Comparison of ENCODE assay signal across 14 cellular contexts in the genomic region with DNA sequence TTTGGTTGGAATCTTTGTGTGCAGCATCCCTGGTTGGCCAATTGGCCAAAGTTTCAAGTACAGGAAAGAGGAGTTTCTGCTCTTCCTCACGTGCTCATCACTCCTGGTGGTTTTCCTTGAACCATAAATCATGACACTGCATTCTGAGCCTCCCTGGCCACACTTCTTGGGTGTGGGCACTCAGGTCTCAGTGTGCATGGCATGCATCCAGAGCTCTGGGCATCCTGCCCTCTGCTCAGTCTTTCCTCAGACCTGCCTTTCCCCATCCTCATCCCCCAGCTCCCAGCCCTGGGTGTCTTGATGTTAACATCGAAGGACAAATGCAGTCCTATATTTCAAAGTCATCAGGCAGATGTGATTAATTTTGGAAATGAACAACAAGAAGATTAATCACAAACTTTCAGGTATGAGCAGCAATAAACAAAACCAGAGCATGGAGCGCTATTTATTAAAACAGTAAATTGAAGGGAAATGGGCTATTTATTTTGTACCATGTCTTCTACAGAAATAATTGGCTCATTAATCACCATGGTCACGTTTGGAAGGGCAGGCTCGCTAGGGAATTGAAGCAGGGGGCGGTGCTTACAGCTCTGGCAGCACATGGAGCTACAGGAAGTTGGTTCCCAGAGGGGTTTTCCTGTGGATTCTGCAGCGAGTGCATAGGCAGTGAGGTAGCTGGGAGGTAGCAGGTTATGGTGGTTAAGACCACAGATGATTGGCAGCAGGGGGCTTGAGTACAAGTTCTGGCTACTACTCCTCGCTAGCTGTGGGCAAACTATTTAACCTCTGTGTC.
A peak's percentile ranks its signal among the peaks of the same experiment; 100 is the strongest.
DNase-seq lines count a peak whose midpoint lies in the region; ATAC-seq and TF ChIP-seq lines count a peak whose summit lies in the region.
"Had no signal": no experiment of that assay in that cellular context is flagged by ENCODE, and none has a peak within 500 bp of the region (broad histone marks: within the 10 kb centered on the region; RNA-seq: fewer than 3 reads in every experiment).

No MANE protein-coding gene starts in this region.

- TF ChIP-seq CTCF in SK-N-SH (IDR thresholded peaks at IDR 0.05) (no peak), thyroid gland (IDR thresholded peaks at IDR 0.05) (no peak), tibial nerve (IDR thresholded peaks at IDR 0.05) (no peak)

- no peak overlapping the region for H3K4me3 Mint-ChIP-seq in T-helper 17 cell
- H3K4me3 Mint-ChIP-seq: dendritic cell treated with granulocyte-macrophage colony-stimulating factor and Interleukin-4, amounts not matched to agents 40 ng/mL and 50 ng/mL, for 4 days; H9 had no signal

- H3K27me3 ChIP-seq in SK-N-SH (ENCODE audit: insufficient read depth): no peaks in the 10 kb centered on the region
- H3K27me3 ChIP-seq in thyroid gland: no peaks in the 10 kb centered on the region
- H3K27me3 ChIP-seq in tibial nerve: no peaks in the 10 kb centered on the region

- CTCF ChIA-PET in SK-N-SH (lab: Yijun Ruan, JAX): interaction anchor here (1.0 to 1.3 kb wide), 2 partner anchors 31 to 48 kb away, joined by 3 read pairs; no protein-coding TSS in a partner anchor

- peaks cover 15% of the 10 kb centered on the region for H3K4me1 Mint-ChIP-seq in T-helper 17 cell

- H3K4me3 ChIP-seq in SK-N-SH (ENCODE audit: low read depth in 2 of 2, low read length in 1 of 2) (no peak overlapping the region), thyroid gland (replicated peaks in 1 of 3) (no peak overlapping the region), tibial nerve (no peak overlapping the region)

- H3K36me3 Mint-ChIP-seq in T-helper 17 cell (ENCODE audit: low read depth): no peaks in the 10 kb centered on the region

- H3K36me3 ChIP-seq in SK-N-SH (replicated peaks in 1 of 2; ENCODE audit: control insufficient read depth in 1 of 2, insufficient read depth in 2 of 2, low read length in 1 of 2) (no peaks in the 10 kb centered on the region), thyroid gland (no peaks in the 10 kb centered on the region), tibial nerve (no peaks in the 10 kb centered on the region)

- H3K79me2 ChIP-seq in SK-N-SH (ENCODE audit: insufficient read depth): no peaks in the 10 kb centered on the region

- no peak for TF ChIP-seq RAD21 in SK-N-SH (IDR thresholded peaks at IDR 0.05; ENCODE audit: low read length)

- ATAC-seq in SK-N-SH treated with all-trans-retinoic acid at 6 μM for 48 hours (no peak), T-helper 17 cell (no peak)

- no peak overlapping the region for H2AFZ ChIP-seq in SK-N-SH (ENCODE audit: low read depth)

- peaks cover 0 to 8% of the 10 kb centered on the region in 2 experiments; a peak in 1 of 4 replicates for H3K4me1 ChIP-seq in SK-N-SH (ENCODE audit: control insufficient read depth in 1 of 2, insufficient read depth in 2 of 2, low read depth in 1 of 2, low read length in 1 of 2)
- peaks cover 14 to 16% of the 10 kb centered on the region in 2 donors for H3K4me1 ChIP-seq in thyroid gland
- peaks cover 0 to 8% (median 2%) of the 10 kb centered on the region in 4 donors for H3K4me1 ChIP-seq in tibial nerve

- H3K27ac Mint-ChIP-seq in T-helper 17 cell: no peak overlapping the region
- H3K27ac Mint-ChIP-seq: dendritic cell treated with granulocyte-macrophage colony-stimulating factor and Interleukin-4, amounts not matched to agents 40 ng/mL and 50 ng/mL, for 4 days had no signal

- peaks cover 44% of the 10 kb centered on the region for H3K27me3 Mint-ChIP-seq in T-helper 17 cell

- WGBS in SK-N-SH (ENCODE audit: low lambda C conversion rate): 29% methylated on average over 8 of the region's 8 CpGs
- 34 to 39% methylated on average over 8 of the region's 8 CpGs for WGBS in thyroid gland, 2 donors
- 40 to 45% methylated on average over 8 of the region's 8 CpGs for WGBS in tibial nerve, 2 donors

- POLR2A ChIA-PET in SK-N-SH (lab: Yijun Ruan, JAX): no interaction called here

- TF ChIP-seq POLR2A in thyroid gland (IDR thresholded peaks at IDR 0.05): no peak
- no peak for TF ChIP-seq POLR2A in tibial nerve (IDR thresholded peaks at IDR 0.05)

- intact Hi-C loops in thyroid gland (cut with DNase I): loop anchor here (10.0 kb wide), 1 partner anchor 521 kb away; no protein-coding TSS in a partner anchor

- H3K9ac ChIP-seq in SK-N-SH: no peak overlapping the region

- H3F3A ChIP-seq in SK-N-SH (replicated peaks; ENCODE audit: insufficient read depth): no peaks in the 10 kb centered on the region

- no peaks in the 10 kb centered on the region for H3K9me2 ChIP-seq in SK-N-SH

- no peaks in the 10 kb centered on the region for H4K20me1 ChIP-seq in SK-N-SH (ENCODE audit: insufficient read depth)

- TF ChIP-seq EP300 in SK-N-SH (IDR thresholded peaks at IDR 0.05; ENCODE audit: borderline replicate concordance in 1 of 2, low read depth in 1 of 2, low read length in 1 of 2): no peak
- no peak for TF ChIP-seq EP300 in tibial nerve (IDR thresholded peaks at IDR 0.05)

- H3K4me2 ChIP-seq in SK-N-SH: no peak overlapping the region

- peak; percentile 46 for DNase-seq in SK-N-SH
- DNase-seq in NCI-H2227 treated with DMSO at 0.1 percent for 48 hours (lab: John Stamatoyannopoulos, UW): peak; percentile 5
- peak; percentile 19 for DNase-seq in dermis blood vessel endothelial cell
- peak; percentile 81 to 85 for DNase-seq in thyroid gland
- no peak for DNase-seq in T-helper 17 cell
- DNase-seq in SHP77 treated with DMSO at 0.1 percent for 48 hours (lab: John Stamatoyannopoulos, UW): no peak
- no peak for DNase-seq in tibial nerve (ENCODE audit: low spot score in 2 of 2)
- DNase-seq: activated CD4-positive, alpha-beta T cell treated with anti-CD3 and anti-CD28 coated beads for 48 hours; activated effector memory CD4-positive, alpha-beta T cell treated with anti-CD3 and anti-CD28 coated beads, Interleukin-2, amount 50 U/mL, for 16 hours; H9; midbrain; RPMI8226 had no signal

- H3K9me3 ChIP-seq in SK-N-SH (no peaks in the 10 kb centered on the region), thyroid gland (no peaks in the 10 kb centered on the region), T-helper 17 cell (ENCODE audit: control insufficient read depth, low read length, poor library complexity, severe bottlenecking) (no peaks in the 10 kb centered on the region), tibial nerve (no peaks in the 10 kb centered on the region)

- H3K27ac ChIP-seq in SK-N-SH (ENCODE audit: low read depth in 2 of 2, low read length in 1 of 2): no peak overlapping the region
- no peak overlapping the region for H3K27ac ChIP-seq in thyroid gland
- H3K27ac ChIP-seq in tibial nerve: no peak overlapping the region

TF ChIP-seq in SK-N-SH, 30 proteins besides CTCF, POLR2A, EP300 and RAD21 (continues in another document):
- TF ChIP-seq RCOR1 (IDR thresholded peaks at IDR 0.05; ENCODE audit: low read length) (no peak), YY1 (IDR thresholded peaks at IDR 0.05; ENCODE audit: low read depth) (no peak), MEF2A (IDR thresholded peaks at IDR 0.05; ENCODE audit: borderline replicate concordance, low read depth) (no peak), JUND (IDR thresholded peaks at IDR 0.05) (no peak), TCF12 (IDR thresholded peaks at IDR 0.05) (no peak)
- TF ChIP-seq, protein P1, sequence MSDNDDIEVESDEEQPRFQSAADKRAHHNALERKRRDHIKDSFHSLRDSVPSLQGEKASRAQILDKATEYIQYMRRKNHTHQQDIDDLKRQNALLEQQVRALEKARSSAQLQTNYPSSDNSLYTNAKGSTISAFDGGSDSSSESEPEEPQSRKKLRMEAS (IDR thresholded peaks at IDR 0.05; ENCODE audit: low read depth): no peak

TF ChIP-seq in SK-N-SH treated with all-trans-retinoic acid at 6 μM for 48 hours, 23 proteins besides CTCF, POLR2A, EP300 and RAD21 (continues in another document):
- TF ChIP-seq, protein P2, sequence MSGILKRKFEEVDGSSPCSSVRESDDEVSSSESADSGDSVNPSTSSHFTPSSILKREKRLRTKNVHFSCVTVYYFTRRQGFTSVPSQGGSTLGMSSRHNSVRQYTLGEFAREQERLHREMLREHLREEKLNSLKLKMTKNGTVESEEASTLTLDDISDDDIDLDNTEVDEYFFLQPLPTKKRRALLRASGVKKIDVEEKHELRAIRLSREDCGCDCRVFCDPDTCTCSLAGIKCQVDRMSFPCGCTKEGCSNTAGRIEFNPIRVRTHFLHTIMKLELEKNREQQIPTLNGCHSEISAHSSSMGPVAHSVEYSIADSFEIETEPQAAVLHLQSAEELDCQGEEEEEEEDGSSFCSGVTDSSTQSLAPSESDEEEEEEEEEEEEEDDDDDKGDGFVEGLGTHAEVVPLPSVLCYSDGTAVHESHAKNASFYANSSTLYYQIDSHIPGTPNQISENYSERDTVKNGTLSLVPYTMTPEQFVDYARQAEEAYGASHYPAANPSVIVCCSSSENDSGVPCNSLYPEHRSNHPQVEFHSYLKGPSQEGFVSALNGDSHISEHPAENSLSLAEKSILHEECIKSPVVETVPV (CRISPR knock-in tag; IDR thresholded peaks at IDR 0.05): no peak
- TF ChIP-seq TOX (CRISPR knock-in tag; IDR thresholded peaks at IDR 0.05; ENCODE audit: borderline replicate concordance) (no peak), GLIS3 (CRISPR knock-in tag; IDR thresholded peaks at IDR 0.05) (no peak), ZFP30 (CRISPR knock-in tag; IDR thresholded peaks at IDR 0.05) (no peak), ZNF8 (CRISPR knock-in tag; IDR thresholded peaks at IDR 0.05) (no peak), ESRRG (CRISPR knock-in tag; IDR thresholded peaks at IDR 0.05) (no peak), ZC3H10 (CRISPR knock-in tag; IDR thresholded peaks at IDR 0.05) (no peak), ARNTL (CRISPR knock-in tag; IDR thresholded peaks at IDR 0.05; ENCODE audit: borderline replicate concordance, low read depth) (no peak), OSR1 (CRISPR knock-in tag; IDR thresholded peaks at IDR 0.05) (no peak), ISL1 (CRISPR knock-in tag; IDR thresholded peaks at IDR 0.05) (no peak)
- TF ChIP-seq, protein P3, sequence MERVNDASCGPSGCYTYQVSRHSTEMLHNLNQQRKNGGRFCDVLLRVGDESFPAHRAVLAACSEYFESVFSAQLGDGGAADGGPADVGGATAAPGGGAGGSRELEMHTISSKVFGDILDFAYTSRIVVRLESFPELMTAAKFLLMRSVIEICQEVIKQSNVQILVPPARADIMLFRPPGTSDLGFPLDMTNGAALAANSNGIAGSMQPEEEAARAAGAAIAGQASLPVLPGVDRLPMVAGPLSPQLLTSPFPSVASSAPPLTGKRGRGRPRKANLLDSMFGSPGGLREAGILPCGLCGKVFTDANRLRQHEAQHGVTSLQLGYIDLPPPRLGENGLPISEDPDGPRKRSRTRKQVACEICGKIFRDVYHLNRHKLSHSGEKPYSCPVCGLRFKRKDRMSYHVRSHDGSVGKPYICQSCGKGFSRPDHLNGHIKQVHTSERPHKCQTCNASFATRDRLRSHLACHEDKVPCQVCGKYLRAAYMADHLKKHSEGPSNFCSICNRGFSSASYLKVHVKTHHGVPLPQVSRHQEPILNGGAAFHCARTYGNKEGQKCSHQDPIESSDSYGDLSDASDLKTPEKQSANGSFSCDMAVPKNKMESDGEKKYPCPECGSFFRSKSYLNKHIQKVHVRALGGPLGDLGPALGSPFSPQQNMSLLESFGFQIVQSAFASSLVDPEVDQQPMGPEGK (CRISPR knock-in tag; IDR thresholded peaks at IDR 0.05; ENCODE audit: borderline replicate concordance): no peak

Comparison
In these comparisons a context has a peak if more than half of its experiments do, and no peak if none do; other contexts are left out.
1. DNase-seq: peak in SK-N-SH (single experiment), NCI-H2227 treated with DMSO at 0.1 percent for 48 hours (single experiment), dermis blood vessel endothelial cell (single experiment) and thyroid gland (2 of 2); none in T-helper 17 cell (0 of 3), SHP77 treated with DMSO at 0.1 percent for 48 hours (single experiment) and tibial nerve (0 of 2).